ENCODE assay signal across 11 cellular contexts in the genomic region with DNA sequence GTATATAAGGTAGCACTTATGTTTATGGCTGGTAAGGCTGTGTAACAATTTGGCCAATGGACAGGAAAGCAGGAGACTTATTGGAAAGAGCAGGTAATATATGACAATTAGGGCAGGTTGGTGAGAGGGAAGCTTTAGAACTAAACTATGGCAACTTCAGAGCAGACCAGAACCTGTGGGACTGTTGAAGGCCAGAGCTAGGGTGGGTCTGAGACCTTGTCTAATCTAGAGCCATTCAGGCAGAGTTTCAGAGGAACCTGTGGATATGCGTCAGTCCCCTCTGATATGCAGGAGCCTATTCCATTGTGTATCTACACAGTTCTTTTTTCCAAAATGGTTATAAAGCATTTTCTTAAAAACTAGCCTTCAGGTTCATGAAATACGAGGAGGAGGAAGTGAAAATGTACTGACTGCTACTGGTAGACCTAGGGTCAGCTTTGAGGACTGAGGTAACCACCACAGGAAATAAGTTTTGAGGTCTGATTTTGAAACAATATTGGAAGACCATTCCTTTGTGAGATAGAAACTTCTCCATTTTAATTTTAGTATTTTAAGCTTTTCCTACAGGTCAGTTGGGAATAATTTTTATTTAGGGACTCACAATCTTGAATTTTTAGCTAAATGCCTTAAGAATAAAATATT. TPM values are rescaled to one million over a fixed set of nuclear protein-coding genes. Genes with fewer than 3 reads are reported as not detected.
A peak's percentile ranks its signal among the peaks of the same experiment; 100 is the strongest.
DNase-seq lines count a peak whose midpoint lies in the region; ATAC-seq and TF ChIP-seq lines count a peak whose summit lies in the region.
"Had no signal": no experiment of that assay in that cellular context is flagged by ENCODE, and none has a peak within 500 bp of the region (broad histone marks: within the 10 kb centered on the region; RNA-seq: fewer than 3 reads in every experiment).

No MANE protein-coding gene starts in this region.

- H3K36me3 ChIP-seq in MM.1S (replicated peaks; ENCODE audit: insufficient read depth, low read length), result no peaks in the 10 kb centered on the region
- H3K36me3 ChIP-seq in lower lobe of right lung, result no peaks in the 10 kb centered on the region
- no peaks in the 10 kb centered on the region for H3K36me3 ChIP-seq in thyroid gland

- H3K4me2 ChIP-seq in MM.1S (ENCODE audit: low read depth, low read length), result peak overlapping the region; percentile 48

- no peak for TF ChIP-seq POLR2A in thyroid gland (IDR thresholded peaks at IDR 0.05)

- WGBS in thyroid gland, 2 donors, result 88 to 89% methylated on average over 2 of the region's 2 CpGs

- H3K27ac ChIP-seq in MM.1S (ENCODE audit: low read length) (peak overlapping the region; percentile 61; the same call in 1 of the 2 replicates), lower lobe of right lung (no peak overlapping the region), thyroid gland (no peak overlapping the region)

- H3K79me2 ChIP-seq in MM.1S (ENCODE audit: low read length), result peaks cover 59% of the 10 kb centered on the region

- peak; percentile 49 for ATAC-seq in GM18907 (IDR thresholded peaks at IDR 0.05; ENCODE audit: unreplicated experiment)
- ATAC-seq in HG02610 (IDR thresholded peaks at IDR 0.05; ENCODE audit: unreplicated experiment), result peak; percentile 31
- peak; percentile 37 to 67 for ATAC-seq in lower lobe of right lung
- no peak for ATAC-seq in T-helper 17 cell
- ATAC-seq: stimulated activated naive CD8-positive, alpha-beta T cell treated with anti-CD3 and anti-CD28 coated beads, Interleukin-15, Interleukin-2, amounts not matched to agents 100 U/mL and 50 U/mL, for 24 hours had no signal

- H3K4me1 ChIP-seq in MM.1S (ENCODE audit: low read length) (peaks cover 56% of the 10 kb centered on the region), lower lobe of right lung (peaks cover 46% of the 10 kb centered on the region), thyroid gland (peaks cover under 1 to 8% of the 10 kb centered on the region in 2 donors)

- peaks cover 2% of the 10 kb centered on the region for H3K36me3 Mint-ChIP-seq in T-helper 17 cell (ENCODE audit: low read depth)
- H3K36me3 Mint-ChIP-seq in endothelial cell (ENCODE audit: low read depth, unreplicated experiment), result no peaks in the 10 kb centered on the region
- H3K36me3 Mint-ChIP-seq: brain had no signal

- DNase-seq in MM.1S (peak; percentile 53), lower lobe of right lung (no peak), thyroid gland (no peak), T-helper 17 cell (no peak), NCI-H1105 treated with DMSO at 0.1 percent for 48 hours (lab: John Stamatoyannopoulos, UW) (no peak), endothelial cell (ENCODE audit: low spot score) (no peak)
- DNase-seq: stimulated activated naive CD8-positive, alpha-beta T cell treated with anti-CD3 and anti-CD28 coated beads, Interleukin-15, Interleukin-2, amounts not matched to agents 100 U/mL and 50 U/mL, for 24 hours; T1000 had no signal

- H3K9ac ChIP-seq in MM.1S (ENCODE audit: low read length), result no peak overlapping the region; the same call in 1 of the 2 replicates

- peaks cover 16% of the 10 kb centered on the region for H3K4me1 Mint-ChIP-seq in T-helper 17 cell
- peaks cover 9% of the 10 kb centered on the region for H3K4me1 Mint-ChIP-seq in endothelial cell (ENCODE audit: unreplicated experiment)
- H3K4me1 Mint-ChIP-seq: brain had no signal

- H3K27me3 ChIP-seq in MM.1S (replicated peaks; ENCODE audit: insufficient read depth, low read length) (no peaks in the 10 kb centered on the region), lower lobe of right lung (ENCODE audit: low read depth) (no peaks in the 10 kb centered on the region), thyroid gland (no peaks in the 10 kb centered on the region)

- no peak overlapping the region for H2AFZ ChIP-seq in MM.1S (ENCODE audit: low read length)

- H3K4me3 ChIP-seq in MM.1S (ENCODE audit: low read length), result peak overlapping the region; percentile 21
- no peak overlapping the region for H3K4me3 ChIP-seq in lower lobe of right lung
- no peak overlapping the region for H3K4me3 ChIP-seq in thyroid gland (replicated peaks in 1 of 3)

- no peaks in the 10 kb centered on the region for H3K9me2 ChIP-seq in MM.1S (replicated peaks; ENCODE audit: insufficient read depth, low read length)

- peaks cover 47% of the 10 kb centered on the region for H3F3A ChIP-seq in MM.1S (ENCODE audit: insufficient read depth, low read length)

- H3K27me3 Mint-ChIP-seq in T-helper 17 cell, result no peaks in the 10 kb centered on the region
- H3K27me3 Mint-ChIP-seq in endothelial cell (ENCODE audit: unreplicated experiment), result peaks cover 5% of the 10 kb centered on the region

- TF ChIP-seq CTCF in MM.1S (IDR thresholded peaks at IDR 0.05; ENCODE audit: low read length) (no peak), lower lobe of right lung (IDR thresholded peaks at IDR 0.05) (no peak), thyroid gland (IDR thresholded peaks at IDR 0.05) (no peak), endothelial cell (IDR thresholded peaks at IDR 0.05; ENCODE audit: unreplicated experiment) (no peak)

- no peak overlapping the region for H3K27ac Mint-ChIP-seq in T-helper 17 cell
- no peak overlapping the region for H3K27ac Mint-ChIP-seq in endothelial cell (ENCODE audit: unreplicated experiment)
- H3K27ac Mint-ChIP-seq: brain had no signal

- no peak overlapping the region for H3K4me3 Mint-ChIP-seq in T-helper 17 cell
- H3K4me3 Mint-ChIP-seq in endothelial cell (ENCODE audit: unreplicated experiment), result no peak overlapping the region
- H3K4me3 Mint-ChIP-seq: brain had no signal

- no peaks in the 10 kb centered on the region for H4K20me1 ChIP-seq in MM.1S (ENCODE audit: insufficient read depth, low read length)

- no peaks in the 10 kb centered on the region for H3K9me3 Mint-ChIP-seq in endothelial cell (ENCODE audit: unreplicated experiment)
- H3K9me3 Mint-ChIP-seq: brain had no signal

- no peaks in the 10 kb centered on the region for H3K9me3 ChIP-seq in MM.1S (replicated peaks; ENCODE audit: insufficient read depth, low read length)
- no peaks in the 10 kb centered on the region for H3K9me3 ChIP-seq in lower lobe of right lung
- H3K9me3 ChIP-seq in thyroid gland, result no peaks in the 10 kb centered on the region
- no peaks in the 10 kb centered on the region for H3K9me3 ChIP-seq in T-helper 17 cell (ENCODE audit: control insufficient read depth, low read length, poor library complexity, severe bottlenecking)

- intact Hi-C loops in lower lobe of right lung (cut with DNase I), result no loop called here
- intact Hi-C loops in thyroid gland (cut with DNase I), result no loop called here

RNA-seq across cellular contexts. Expression of a gene that starts 37.6 kb away (rescaled TPM):
- total RNA-seq in lower lobe of right lung (57.5 TPM), thyroid gland (10 to 100 TPM; 56.1 to 80.2 (median 69.6) TPM), T-helper 17 cell (10 to 100 TPM; 59.8 to 80.7 TPM), endothelial cell (ENCODE audit: unreplicated experiment) (21.6 TPM)
